In the genomic region with DNA sequence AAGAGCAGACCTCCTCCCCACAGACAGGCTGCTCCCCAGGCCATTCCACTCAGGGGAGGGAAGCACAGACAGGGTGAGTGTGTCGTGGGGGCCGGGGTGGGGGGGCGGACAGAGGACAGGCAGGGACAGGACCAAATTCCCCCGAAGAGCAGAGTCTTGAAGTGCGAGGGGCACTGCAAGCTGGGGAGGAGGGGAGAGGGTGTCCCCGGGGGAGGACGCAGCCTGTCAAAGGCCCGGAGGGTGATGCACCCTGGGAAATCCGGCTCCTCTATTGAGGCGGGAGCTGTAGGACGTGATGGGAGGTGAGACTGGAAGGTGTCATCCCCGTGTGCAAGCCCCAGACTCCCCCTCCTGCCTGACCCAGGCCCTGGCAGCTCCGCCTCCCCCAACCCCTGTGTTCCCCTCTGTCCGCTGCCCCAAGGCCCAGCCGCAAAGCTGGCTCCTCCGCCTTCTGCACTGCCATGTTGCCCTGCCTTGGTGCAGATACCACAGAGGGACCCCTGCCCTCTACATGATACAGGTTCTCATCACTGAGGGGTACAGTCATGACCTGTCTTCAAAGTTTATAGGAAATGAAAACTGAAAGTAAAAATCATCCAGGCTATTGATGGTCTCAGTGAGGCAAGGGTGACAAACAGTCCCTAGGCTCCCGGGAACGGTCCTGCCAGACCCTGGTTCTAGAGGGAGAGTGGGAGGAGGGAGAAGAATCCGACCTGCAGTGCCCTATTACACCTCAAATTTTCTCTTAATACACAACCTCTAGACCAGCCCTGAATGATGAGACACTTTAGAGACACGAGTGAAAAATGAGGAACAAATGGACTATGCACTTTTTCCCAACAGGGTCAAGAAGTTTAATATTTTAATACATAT, we compare ENCODE assay signal across 15 cellular contexts.
DNase-seq lines count a peak whose midpoint lies in the region; ATAC-seq, FAIRE-seq and TF ChIP-seq lines count a peak whose summit lies in the region.
"Had no signal": no experiment of that assay in that cellular context is flagged by ENCODE, and none has a peak within 500 bp of the region (broad histone marks: within the 10 kb centered on the region; RNA-seq: fewer than 3 reads in every experiment).

No MANE protein-coding gene starts in this region.

- ATAC-seq in HG03565 (IDR thresholded peaks at IDR 0.05; ENCODE audit: unreplicated experiment) (no peak), GM18870 (IDR thresholded peaks at IDR 0.05; ENCODE audit: unreplicated experiment) (no peak), GM21367 (IDR thresholded peaks at IDR 0.05; ENCODE audit: unreplicated experiment) (no peak)
- ATAC-seq: Right ventricle myocardium inferior had no signal

- H3K4me3 Mint-ChIP-seq in activated CD4-positive, alpha-beta memory T cell treated with anti-CD3 and anti-CD28 coated beads, Interleukin-2, amount 10 ng/mL, durations not matched to agents 7 days and 5 days = no peak overlapping the region

- H3K4me1 ChIP-seq in left ventricle myocardium inferior (peaks cover 6% of the 10 kb centered on the region), kidney (ENCODE audit: control insufficient read depth in 1 of 2, insufficient read depth in 1 of 2, low read depth in 1 of 2, low read length in 2 of 2) (no peaks in the 10 kb centered on the region), transverse colon (no peaks in the 10 kb centered on the region)
- H3K4me1 ChIP-seq: esophagus squamous epithelium had no signal

- FAIRE-seq in kidney (lab: Jason Lieb, UNC) = no peak
- FAIRE-seq: TTC549 had no signal

- H3K36me3 ChIP-seq in left ventricle myocardium inferior (no peaks in the 10 kb centered on the region), kidney (ENCODE audit: control insufficient read depth in 1 of 2, insufficient read depth in 2 of 2, low read length in 2 of 2) (no peaks in the 10 kb centered on the region), transverse colon (no peaks in the 10 kb centered on the region)
- H3K36me3 ChIP-seq: esophagus squamous epithelium, ovary had no signal

- H3K27me3 Mint-ChIP-seq in activated CD4-positive, alpha-beta memory T cell treated with anti-CD3 and anti-CD28 coated beads, Interleukin-2, amount 10 ng/mL, durations not matched to agents 7 days and 5 days = peaks cover 4% of the 10 kb centered on the region

- TF ChIP-seq POLR2A in transverse colon (IDR thresholded peaks at IDR 0.05) = no peak

- H3K9me3 ChIP-seq in left ventricle myocardium inferior (replicated peaks) = peaks cover 1% of the 10 kb centered on the region
- H3K9me3 ChIP-seq in kidney (ENCODE audit: control insufficient read depth in 1 of 2, low read length in 2 of 2) = no peaks in the 10 kb centered on the region
- H3K9me3 ChIP-seq in transverse colon = no peaks in the 10 kb centered on the region
- H3K9me3 ChIP-seq: esophagus squamous epithelium, ovary had no signal

- peak; percentile 54 for DNase-seq in cardiac septum (ENCODE audit: low spot score)
- no peak for DNase-seq in left ventricle myocardium inferior
- no peak for DNase-seq in activated CD4-positive, alpha-beta memory T cell treated with anti-CD3 and anti-CD28 coated beads, Interleukin-2, amount 10 ng/mL, durations not matched to agents 7 days and 5 days
- peak; percentile 45 for DNase-seq in kidney
- DNase-seq in transverse colon = peak; percentile 4
- DNase-seq: esophagus squamous epithelium, hippocampal formation, NCI-H2029 treated with DMSO at 0.1 percent for 48 hours had no signal

- in situ Hi-C loops in transverse colon (cut with MboI; ENCODE audit: low pct_ligation_motif_present in 1 of 4, low pct_unique_long_range_greater_than_20kb in 1 of 4, low sequenced_read_pairs in 3 of 4) = no loop called here

- TF ChIP-seq CTCF in left ventricle myocardium inferior (IDR thresholded peaks at IDR 0.05; ENCODE audit: borderline replicate concordance) (no peak), kidney (IDR thresholded peaks at IDR 0.05; ENCODE audit: borderline replicate concordance, extremely low read depth, insufficient read depth) (no peak), transverse colon (IDR thresholded peaks at IDR 0.05) (no peak)

- CTCF ChIA-PET in activated CD4-positive, alpha-beta memory T cell treated with anti-CD3 and anti-CD28 coated beads, Interleukin-2, amount 10 ng/mL, durations not matched to agents 7 days and 5 days (lab: Charles Lee) = no interaction called here

- POLR2A ChIA-PET in activated CD4-positive, alpha-beta memory T cell treated with anti-CD3 and anti-CD28 coated beads, Interleukin-2, amount 10 ng/mL, durations not matched to agents 7 days and 5 days (lab: Charles Lee) = no interaction called here

- H3K27ac ChIP-seq in left ventricle myocardium inferior (replicated peaks) (no peak overlapping the region), kidney (ENCODE audit: low read depth in 2 of 2, low read length in 2 of 2) (no peak overlapping the region), transverse colon (no peak overlapping the region)
- H3K27ac ChIP-seq: esophagus squamous epithelium, ovary had no signal

- no peak overlapping the region for H3K9ac ChIP-seq in kidney (ENCODE audit: low read length in 2 of 2)

- 67 to 68% methylated on average over 1 to 20 of the region's 20 CpGs for WGBS in transverse colon (ENCODE audit: low coverage in 1 of 2), 2 donors

- intact Hi-C loops in cardiac septum (cut with DNase I) = no loop called here
- intact Hi-C loops in left ventricle myocardium inferior (cut with micrococcal nuclease) = no loop called here
- intact Hi-C loops in kidney (cut with DNase I) = no loop called here
- intact Hi-C loops in transverse colon (cut with DNase I; ENCODE audit: low total_unique reads) = no loop called here

- no peak overlapping the region for H3K4me3 ChIP-seq in left ventricle myocardium inferior
- H3K4me3 ChIP-seq in kidney (ENCODE audit: low read length in 2 of 2) = no peak overlapping the region
- no peak overlapping the region for H3K4me3 ChIP-seq in transverse colon
- H3K4me3 ChIP-seq: esophagus squamous epithelium, lung, ovary had no signal

- peaks cover 7% of the 10 kb centered on the region for H3K4me1 Mint-ChIP-seq in activated CD4-positive, alpha-beta memory T cell treated with anti-CD3 and anti-CD28 coated beads, Interleukin-2, amount 10 ng/mL, durations not matched to agents 7 days and 5 days

- peaks cover 53% of the 10 kb centered on the region for H3K27me3 ChIP-seq in left ventricle myocardium inferior (ENCODE audit: low read depth)
- no peaks in the 10 kb centered on the region for H3K27me3 ChIP-seq in transverse colon
- H3K27me3 ChIP-seq: ovary had no signal

- H3K27ac Mint-ChIP-seq in activated CD4-positive, alpha-beta memory T cell treated with anti-CD3 and anti-CD28 coated beads, Interleukin-2, amount 10 ng/mL, durations not matched to agents 7 days and 5 days = peak overlapping the region; percentile 75

- no peak for TF ChIP-seq EP300 in transverse colon (IDR thresholded peaks at IDR 0.05; ENCODE audit: low read depth)

- H3K36me3 Mint-ChIP-seq in activated CD4-positive, alpha-beta memory T cell treated with anti-CD3 and anti-CD28 coated beads, Interleukin-2, amount 10 ng/mL, durations not matched to agents 7 days and 5 days (ENCODE audit: low read depth) = peaks cover 1% of the 10 kb centered on the region

- peaks cover 3% of the 10 kb centered on the region for H3K9me3 Mint-ChIP-seq in activated CD4-positive, alpha-beta memory T cell treated with anti-CD3 and anti-CD28 coated beads, Interleukin-2, amount 10 ng/mL, durations not matched to agents 7 days and 5 days

Comparison
In these comparisons a context has a peak if more than half of its experiments do, and no peak if none do; other contexts are left out.
1. DNase-seq: peak in cardiac septum (single experiment), kidney (single experiment) and transverse colon (single experiment); none in left ventricle myocardium inferior (single experiment) and activated CD4-positive, alpha-beta memory T cell treated with anti-CD3 and anti-CD28 coated beads, Interleukin-2, amount 10 ng/mL, durations not matched to agents 7 days and 5 days (single experiment).